ENCODE assay signal across 11 cellular contexts in genomic region chr5:138065102-138065501, GRCh38. TPM values are rescaled to one million over a fixed set of nuclear protein-coding genes. Genes with fewer than 3 reads are reported as not detected.
DNase-seq lines count a peak whose midpoint lies in the region; ATAC-seq and TF ChIP-seq lines count a peak whose summit lies in the region.
"Had no signal": no experiment of that assay in that cellular context is flagged by ENCODE, and none has a peak within 500 bp of the region (broad histone marks: within the 10 kb centered on the region; RNA-seq: fewer than 3 reads in every experiment).

No MANE protein-coding gene starts in this region.

- TF ChIP-seq CTCF in OCI-LY3 (IDR thresholded peaks at IDR 0.05; ENCODE audit: low read depth, low read length) (peak; percentile 62), fibroblast of lung (conservative IDR thresholded peaks at IDR 0.05 in 1 of 2, IDR thresholded peaks at IDR 0.05 in 1 of 2; ENCODE audit: low read depth in 1 of 2, low read length in 2 of 2) (peak; percentile 24 to 29)

- H3K4me1 Mint-ChIP-seq in T-helper 2 cell treated with Interferon-gamma antibody and Interleukin-4, amounts not matched to agents 5 μg/mL and 100 μg/mL, for 36 hours (ENCODE audit: low read depth) = peaks cover 2% of the 10 kb centered on the region

- H3K36me3 Mint-ChIP-seq in T-helper 2 cell treated with Interferon-gamma antibody and Interleukin-4, amounts not matched to agents 5 μg/mL and 100 μg/mL, for 36 hours (ENCODE audit: low read depth) = no peaks in the 10 kb centered on the region

- no peak overlapping the region for H3K9ac ChIP-seq in OCI-LY3 (ENCODE audit: low read length)
- H3K9ac ChIP-seq in fibroblast of lung (ENCODE audit: insufficient read depth, low read length) = no peak overlapping the region

- DNase-seq in stimulated activated CD4-positive, alpha-beta T cell treated with anti-CD3 and anti-CD28 coated beads, Interleukin-4, amount 100 ng/mL, for 1 hour = peak; percentile 12
- DNase-seq in stimulated activated CD4-positive, alpha-beta T cell treated with anti-CD3 and anti-CD28 coated beads, Interleukin-4, amount 100 ng/mL, for 24 hours = no peak
- DNase-seq in fibroblast of lung (ENCODE audit: low read depth in 2 of 2) (no peak), RPMI8226 (no peak)
- DNase-seq in T-helper 2 cell treated with Interferon-gamma antibody and Interleukin-4, amounts not matched to agents 5 μg/mL and 100 μg/mL, for 36 hours (ENCODE audit: low spot score) = no peak
- no peak for DNase-seq in activated CD4-positive, CD25-positive, alpha-beta regulatory T cell treated with anti-CD3 and anti-CD28 coated beads, Interleukin-2, amount 50 U/mL, for 72 hours
- DNase-seq: GDM1, NCI-H187 treated with DMSO at 0.1 percent for 48 hours, upper lobe of left lung had no signal

- H3K9me3 ChIP-seq in OCI-LY3 (ENCODE audit: insufficient read depth, low read length) = no peaks in the 10 kb centered on the region
- no peaks in the 10 kb centered on the region for H3K9me3 ChIP-seq in fibroblast of lung (ENCODE audit: control insufficient read depth, insufficient read depth, low read depth, low read length)
- H3K9me3 ChIP-seq: upper lobe of left lung had no signal

- no peaks in the 10 kb centered on the region for H4K20me1 ChIP-seq in OCI-LY3 (ENCODE audit: insufficient read depth, low read length)
- H4K20me1 ChIP-seq in fibroblast of lung (ENCODE audit: control insufficient read depth, extremely low read depth, insufficient read depth, low read length) = no peaks in the 10 kb centered on the region

- H3K9me3 Mint-ChIP-seq in T-helper 2 cell treated with Interferon-gamma antibody and Interleukin-4, amounts not matched to agents 5 μg/mL and 100 μg/mL, for 36 hours = no peaks in the 10 kb centered on the region

- no peak overlapping the region for H3K4me3 ChIP-seq in OCI-LY3 (ENCODE audit: low read length)
- no peak overlapping the region for H3K4me3 ChIP-seq in fibroblast of lung (replicated peaks in 1 of 4; ENCODE audit: control extremely low read depth in 1 of 4, insufficient read depth in 1 of 4, low read depth in 3 of 4, low read length in 4 of 4)
- H3K4me3 ChIP-seq: upper lobe of left lung had no signal

- H3K27ac ChIP-seq in OCI-LY3 (ENCODE audit: low read length) (no peak overlapping the region), fibroblast of lung (ENCODE audit: insufficient read depth, low read length) (no peak overlapping the region)
- H3K27ac ChIP-seq: upper lobe of left lung had no signal

- H3K27me3 ChIP-seq in OCI-LY3 (ENCODE audit: low read depth, low read length) (no peaks in the 10 kb centered on the region), fibroblast of lung (ENCODE audit: control insufficient read depth, insufficient read depth, low read length) (no peaks in the 10 kb centered on the region)
- H3K27me3 ChIP-seq: upper lobe of left lung had no signal

- H3K4me2 ChIP-seq in OCI-LY3 (ENCODE audit: low read length) (no peak overlapping the region), fibroblast of lung (ENCODE audit: extremely low read depth, insufficient read depth, low read length) (no peak overlapping the region)

- H2AFZ ChIP-seq in OCI-LY3 (ENCODE audit: low read depth, low read length) = no peak overlapping the region
- no peak overlapping the region for H2AFZ ChIP-seq in fibroblast of lung (ENCODE audit: low read length)

- no peak overlapping the region for H3K27ac Mint-ChIP-seq in T-helper 2 cell treated with Interferon-gamma antibody and Interleukin-4, amounts not matched to agents 5 μg/mL and 100 μg/mL, for 36 hours

- H3K4me1 ChIP-seq in OCI-LY3 (ENCODE audit: low read length) (peaks cover 11% of the 10 kb centered on the region), fibroblast of lung (ENCODE audit: control insufficient read depth, extremely low read depth, insufficient read depth, low read length) (no peaks in the 10 kb centered on the region)
- H3K4me1 ChIP-seq: upper lobe of left lung had no signal

- no peak overlapping the region for H3K4me3 Mint-ChIP-seq in T-helper 2 cell treated with Interferon-gamma antibody and Interleukin-4, amounts not matched to agents 5 μg/mL and 100 μg/mL, for 36 hours

- no peaks in the 10 kb centered on the region for H3K27me3 Mint-ChIP-seq in T-helper 2 cell treated with Interferon-gamma antibody and Interleukin-4, amounts not matched to agents 5 μg/mL and 100 μg/mL, for 36 hours (ENCODE audit: low read depth)

- ATAC-seq in HG02763 (IDR thresholded peaks at IDR 0.05; ENCODE audit: unreplicated experiment) = no peak

- H3K79me2 ChIP-seq in OCI-LY3 (ENCODE audit: low read length) (no peaks in the 10 kb centered on the region), fibroblast of lung (ENCODE audit: control insufficient read depth, insufficient read depth, low read length) (no peaks in the 10 kb centered on the region)

- no peaks in the 10 kb centered on the region for H3K36me3 ChIP-seq in OCI-LY3 (replicated peaks; ENCODE audit: low read depth, low read length)
- H3K36me3 ChIP-seq in fibroblast of lung (ENCODE audit: control insufficient read depth, insufficient read depth, low read length) = no peaks in the 10 kb centered on the region
- H3K36me3 ChIP-seq: upper lobe of left lung had no signal

RNA-seq across cellular contexts. Expression of gene WNT8A, which starts 18.7 kb away (rescaled TPM):
- not detected in 2 replicates for total RNA-seq in fibroblast of lung
- polyA plus RNA-seq in fibroblast of lung = not detected in 2 replicates
- polyA plus RNA-seq in fibroblast of lung (2012) = not detected in 2 replicates
- not detected in 2 replicates for polyA minus RNA-seq in fibroblast of lung (ENCODE audit: low replicate concordance)
- total RNA-seq: upper lobe of left lung had no signal

RNA-seq across cellular contexts. Expression of gene FAM13B, which starts 32.2 kb away (rescaled TPM):
- 19.8 and 25.1 TPM in 2 replicates for total RNA-seq in fibroblast of lung
- 19.2 and 20.7 TPM in 2 replicates for polyA plus RNA-seq in fibroblast of lung
- 12.4 and 13.2 TPM in 2 replicates for polyA plus RNA-seq in fibroblast of lung (2012)
- 4.6 and 9.1 TPM in 2 replicates for polyA minus RNA-seq in fibroblast of lung (ENCODE audit: low replicate concordance)
